Comparison of ENCODE assay signal across 1 cellular context in the genomic region with DNA sequence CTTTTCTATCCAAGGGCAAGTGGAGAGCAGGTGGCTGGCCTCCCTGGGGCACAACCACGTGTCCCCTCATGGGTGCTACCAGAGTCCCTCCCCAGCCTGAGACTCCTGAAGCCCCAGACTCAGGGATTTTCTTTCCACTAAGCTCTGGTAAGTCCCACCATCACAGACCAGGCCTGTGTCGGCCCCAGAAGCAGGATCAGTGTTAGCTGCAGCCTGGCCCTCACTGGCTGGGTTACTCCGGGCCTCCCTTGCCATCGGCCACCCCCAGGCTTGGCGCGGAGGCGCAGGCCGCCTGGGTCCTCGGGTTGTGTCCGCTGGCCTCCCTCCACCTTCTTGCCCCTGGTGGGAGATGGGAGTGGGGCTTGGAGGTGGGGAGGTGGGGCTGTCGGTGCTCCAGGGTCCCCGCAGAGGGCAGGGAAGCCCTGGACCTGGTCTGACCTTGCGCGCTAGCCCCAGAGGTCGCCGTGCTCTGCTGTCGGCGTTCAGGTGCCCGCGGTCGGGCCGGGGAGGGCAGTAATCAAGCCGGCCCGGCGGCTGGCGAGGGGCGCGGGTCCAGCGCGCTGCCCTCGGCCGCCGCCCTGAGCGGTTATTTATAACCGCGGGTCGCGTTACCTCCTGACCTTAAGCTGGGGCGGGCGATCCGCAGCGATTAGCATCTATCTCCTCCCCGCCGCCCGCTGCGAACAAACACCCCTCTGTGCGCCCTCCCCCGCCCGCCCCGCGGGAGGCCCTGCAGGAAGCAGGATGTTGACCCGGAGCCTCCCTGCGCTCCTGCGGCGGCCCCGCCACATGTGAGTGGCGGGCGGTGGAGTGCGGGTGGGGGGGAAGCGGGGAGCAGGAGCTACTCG.
TF ChIP-seq lines count a peak whose summit lies in the region.

No MANE protein-coding gene starts in this region.

TF ChIP-seq in HEK293, 187 proteins besides CTCF, POLR2A, EP300 and RAD21 (continued from another document):
- TF ChIP-seq, protein P1, sequence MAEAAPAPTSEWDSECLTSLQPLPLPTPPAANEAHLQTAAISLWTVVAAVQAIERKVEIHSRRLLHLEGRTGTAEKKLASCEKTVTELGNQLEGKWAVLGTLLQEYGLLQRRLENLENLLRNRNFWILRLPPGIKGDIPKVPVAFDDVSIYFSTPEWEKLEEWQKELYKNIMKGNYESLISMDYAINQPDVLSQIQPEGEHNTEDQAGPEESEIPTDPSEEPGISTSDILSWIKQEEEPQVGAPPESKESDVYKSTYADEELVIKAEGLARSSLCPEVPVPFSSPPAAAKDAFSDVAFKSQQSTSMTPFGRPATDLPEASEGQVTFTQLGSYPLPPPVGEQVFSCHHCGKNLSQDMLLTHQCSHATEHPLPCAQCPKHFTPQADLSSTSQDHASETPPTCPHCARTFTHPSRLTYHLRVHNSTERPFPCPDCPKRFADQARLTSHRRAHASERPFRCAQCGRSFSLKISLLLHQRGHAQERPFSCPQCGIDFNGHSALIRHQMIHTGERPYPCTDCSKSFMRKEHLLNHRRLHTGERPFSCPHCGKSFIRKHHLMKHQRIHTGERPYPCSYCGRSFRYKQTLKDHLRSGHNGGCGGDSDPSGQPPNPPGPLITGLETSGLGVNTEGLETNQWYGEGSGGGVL (tag by site-specific recombination; IDR thresholded peaks at IDR 0.05): peak; percentile 89
- TF ChIP-seq ZXDB (tag by site-specific recombination; IDR thresholded peaks at IDR 0.05) (peak; percentile 69), KLF8 (tag by site-specific recombination; IDR thresholded peaks at IDR 0.05) (peak; percentile 32; the same call in 1 of the 2 replicates), ZSCAN16 (tag by site-specific recombination; IDR thresholded peaks at IDR 0.05) (0 out of 2 replicates have a peak, but pooled peaks have one; percentile 14), ZEB2 (tag by site-specific recombination; IDR thresholded peaks at IDR 0.05) (0 out of 2 replicates have a peak, but pooled peaks have one; percentile 40), KLF1 (tag by site-specific recombination; IDR thresholded peaks at IDR 0.05) (peak; percentile 95), ZNF596 (tag by site-specific recombination; IDR thresholded peaks at IDR 0.05) (peak; percentile 30; the same call in 1 of the 2 replicates), ZNF521 (tag by site-specific recombination; IDR thresholded peaks at IDR 0.05) (no peak)
TF ChIP-seq in HEK293: peak in this region for 42.
